ENCODE assay signal across 14 cellular contexts in the genomic region with DNA sequence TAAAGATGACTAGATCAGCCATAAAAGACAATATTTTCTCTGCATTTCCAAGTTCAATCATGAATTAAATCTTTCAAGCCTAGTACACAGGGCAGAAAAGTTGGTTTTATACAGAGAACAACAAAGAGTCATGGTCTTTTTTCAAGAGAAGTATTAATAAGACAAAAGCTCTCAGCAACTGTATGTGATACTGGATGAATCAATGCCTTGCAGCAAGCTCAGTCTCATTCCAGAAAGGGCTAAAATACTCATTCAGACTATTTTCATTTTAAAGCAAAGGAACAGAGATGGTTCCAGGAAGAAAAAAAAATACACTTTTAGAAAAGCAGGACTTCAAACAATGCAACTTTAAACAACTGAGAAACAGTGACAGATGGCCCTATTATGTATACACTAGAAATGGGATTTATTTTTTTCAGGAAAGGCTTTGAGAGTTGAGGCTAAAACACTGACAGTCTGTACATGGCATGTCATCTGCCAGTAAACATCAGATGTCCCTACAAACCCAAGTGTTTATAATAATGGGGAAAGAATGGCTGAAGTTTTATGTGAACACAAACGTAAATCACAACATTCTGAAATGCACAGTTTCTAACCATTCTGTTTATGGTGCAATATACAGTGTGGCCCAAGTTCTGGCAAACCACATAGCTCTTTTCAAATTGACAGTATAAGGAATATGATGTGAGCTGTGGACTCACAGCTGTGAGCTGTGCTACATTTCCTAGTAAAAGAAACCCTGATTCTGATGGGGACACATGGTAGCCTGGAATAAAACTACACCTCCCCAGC.
DNase-seq lines count a peak whose midpoint lies in the region; ATAC-seq and TF ChIP-seq lines count a peak whose summit lies in the region.
"Had no signal": no experiment of that assay in that cellular context is flagged by ENCODE, and none has a peak within 500 bp of the region (broad histone marks: within the 10 kb centered on the region; RNA-seq: fewer than 3 reads in every experiment).

No MANE protein-coding gene starts in this region.

- H3K36me3 ChIP-seq in PC-3 (ENCODE audit: low read depth, low read length) (no peaks in the 10 kb centered on the region), gastrocnemius medialis (no peaks in the 10 kb centered on the region)

- no peaks in the 10 kb centered on the region for H3K9me3 Mint-ChIP-seq in H9
- H3K9me3 Mint-ChIP-seq in CD4-positive, alpha-beta T cell, result no peaks in the 10 kb centered on the region
- H3K9me3 Mint-ChIP-seq: activated naive CD8-positive, alpha-beta T cell treated with anti-CD3 and anti-CD28 coated beads, Interleukin-2, amount 10 ng/mL, durations not matched to agents 7 days and 5 days had no signal

- no peak for DNase-seq in H9
- no peak for DNase-seq in PC-3
- DNase-seq in fibroblast of villous mesenchyme (ENCODE audit: low read depth), result peak; percentile 54
- no peak for DNase-seq in gastrocnemius medialis
- DNase-seq in NOMO-1 treated with dmso at 0.1 percent for 144 hours (lab: John Stamatoyannopoulos, UW; ENCODE audit: unreplicated experiment), result no peak
- no peak for DNase-seq in AG08395 (ENCODE audit: low spot score)
- no peak for DNase-seq in CD4-positive, alpha-beta T cell
- DNase-seq: activated naive CD8-positive, alpha-beta T cell treated with anti-CD3 and anti-CD28 coated beads, Interleukin-2, amount 10 ng/mL, durations not matched to agents 7 days and 5 days; CD4-positive, CD25-positive, alpha-beta regulatory T cell; NCI-H1417 treated with DMSO at 0.1 percent for 48 hours; stimulated activated CD4-positive, alpha-beta T cell treated with anti-CD3 and anti-CD28 coated beads, Interleukin-4, amount 100 ng/mL, for 1 hour; stimulated activated naive CD4-positive, alpha-beta T cell had no signal

- H2BK5ac ChIP-seq in H9 (ENCODE audit: insufficient read length, low read length), result no peak overlapping the region

- no peak overlapping the region for H3K4me3 ChIP-seq in PC-3 (ENCODE audit: low read length)
- H3K4me3 ChIP-seq in fibroblast of villous mesenchyme (ENCODE audit: low read depth, low read length), result no peak overlapping the region
- H3K4me3 ChIP-seq in gastrocnemius medialis, result no peak overlapping the region

- H3F3A ChIP-seq in PC-3 (ENCODE audit: low read length, unreplicated experiment), result no peaks in the 10 kb centered on the region

- POLR2A ChIA-PET in PC-3 (lab: Charles Lee; ENCODE audit: unreplicated experiment), result interaction anchor here (0.5 to 0.6 kb wide), 2 partner anchors 46 to 48 kb away, joined by 4 to 5 read pairs; no protein-coding TSS in a partner anchor
- POLR2A ChIA-PET in CD4-positive, alpha-beta T cell (lab: Charles Lee), result no interaction called here

- peaks cover 63 to 70% of the 10 kb centered on the region in 2 experiments for H3K4me1 Mint-ChIP-seq in H9
- H3K4me1 Mint-ChIP-seq in CD4-positive, alpha-beta T cell (ENCODE audit: low read depth), result no peaks in the 10 kb centered on the region
- H3K4me1 Mint-ChIP-seq: CD4-positive, CD25-positive, alpha-beta regulatory T cell had no signal

- H2AK5ac ChIP-seq in H9 (ENCODE audit: insufficient read length, low read length), result no peak overlapping the region

- H3K4me1 ChIP-seq in H9 (ENCODE audit: insufficient read depth, low read length) (peaks cover 10% of the 10 kb centered on the region; the same call in 1 of the 2 replicates), PC-3 (ENCODE audit: insufficient read depth, low read length) (peaks cover 38% of the 10 kb centered on the region), gastrocnemius medialis (peaks cover 60% of the 10 kb centered on the region in 2 donors)

- no peaks in the 10 kb centered on the region; the same call in 1 of the 2 replicates for H3K27me3 Mint-ChIP-seq in H9 (ENCODE audit: low read depth)
- H3K27me3 Mint-ChIP-seq in CD4-positive, alpha-beta T cell, result no peaks in the 10 kb centered on the region
- H3K27me3 Mint-ChIP-seq: progenitor cell of endocrine pancreas had no signal

- H3K27me3 ChIP-seq in H9 (ENCODE audit: insufficient read depth, low read length) (no peaks in the 10 kb centered on the region), PC-3 (ENCODE audit: low read length) (no peaks in the 10 kb centered on the region), gastrocnemius medialis (no peaks in the 10 kb centered on the region)
- H3K27me3 ChIP-seq in CD4-positive, alpha-beta T cell (ENCODE audit: control insufficient read depth, insufficient read depth, low read length), result no peaks in the 10 kb centered on the region

- no peak overlapping the region for H4K91ac ChIP-seq in H9 (ENCODE audit: insufficient read length, low read depth, low read length)

- in situ Hi-C loops in gastrocnemius medialis (cut with MboI; ENCODE audit: low sequenced_read_pairs in 4 of 4), result no loop called here

- H4K5ac ChIP-seq in H9 (ENCODE audit: insufficient read length, low read depth, low read length), result no peak overlapping the region

- peak overlapping the region in 2 of 3 experiments; percentile 30 to 85; a peak in 3 of 7 replicates for H3K27ac Mint-ChIP-seq in H9
- H3K27ac Mint-ChIP-seq in CD4-positive, alpha-beta T cell, result no peak overlapping the region
- H3K27ac Mint-ChIP-seq: activated naive CD8-positive, alpha-beta T cell treated with anti-CD3 and anti-CD28 coated beads, Interleukin-2, amount 10 ng/mL, durations not matched to agents 7 days and 5 days; CD4-positive, CD25-positive, alpha-beta regulatory T cell had no signal

- H3K79me2 ChIP-seq in H9 (ENCODE audit: insufficient read depth, low read length) (peaks cover 14% of the 10 kb centered on the region; the same call in 1 of the 2 replicates), PC-3 (ENCODE audit: low read length) (peaks cover 48% of the 10 kb centered on the region)

- no peak overlapping the region for H2BK12ac ChIP-seq in H9 (ENCODE audit: insufficient read length, low read depth, low read length)

- no peaks in the 10 kb centered on the region for H3K9me2 ChIP-seq in PC-3 (replicated peaks; ENCODE audit: low read length)

- peaks cover under 1% of the 10 kb centered on the region for H3K79me1 ChIP-seq in H9 (ENCODE audit: insufficient read depth, low read depth, low read length, poor library complexity, severe bottlenecking)

- H3K14ac ChIP-seq in H9 (ENCODE audit: insufficient read depth, low read length), result no peak overlapping the region

- no peak overlapping the region for H3K4me2 ChIP-seq in H9 (ENCODE audit: insufficient read depth, insufficient read length, low read length)
- H3K4me2 ChIP-seq in PC-3 (ENCODE audit: low read length), result peak overlapping the region; percentile 4; the same call in 1 of the 2 replicates

- no peak overlapping the region for H3K4me3 Mint-ChIP-seq in H9
- no peak overlapping the region for H3K4me3 Mint-ChIP-seq in CD4-positive, alpha-beta T cell
- H3K4me3 Mint-ChIP-seq: activated naive CD8-positive, alpha-beta T cell treated with anti-CD3 and anti-CD28 coated beads, Interleukin-2, amount 10 ng/mL, durations not matched to agents 7 days and 5 days; CD4-positive, CD25-positive, alpha-beta regulatory T cell had no signal

- H3K18ac ChIP-seq in H9 (ENCODE audit: insufficient read length, low read depth, low read length), result no peak overlapping the region

- no peaks in the 10 kb centered on the region for H3K23me2 ChIP-seq in H9 (ENCODE audit: insufficient read length, low read depth, low read length, poor library complexity, severe bottlenecking)

- no peak overlapping the region for H2BK20ac ChIP-seq in H9 (ENCODE audit: low read depth, low read length, poor library complexity, severe bottlenecking)

- TF ChIP-seq POLR2A in gastrocnemius medialis (IDR thresholded peaks at IDR 0.05), result no peak

- H3K9me3 ChIP-seq in H9 (ENCODE audit: control insufficient read depth, low read depth, low read length) (no peaks in the 10 kb centered on the region), PC-3 (ENCODE audit: low read length) (no peaks in the 10 kb centered on the region), gastrocnemius medialis (no peaks in the 10 kb centered on the region)
- H3K9me3 ChIP-seq in CD4-positive, alpha-beta T cell (ENCODE audit: control insufficient read depth, low read length), result no peaks in the 10 kb centered on the region

- no peak overlapping the region for H3K23ac ChIP-seq in H9 (ENCODE audit: insufficient read length, low read depth, low read length)

- intact Hi-C loops in PC-3 (cut with micrococcal nuclease) (loop anchor here (1.0 kb wide), 2 partner anchors 48 to 120 kb away; no protein-coding TSS in a partner anchor), gastrocnemius medialis (cut with DNase I; ENCODE audit: low total_unique reads) (loop anchor here (5.0 kb wide), 1 partner anchor 45 kb away; no protein-coding TSS in a partner anchor)
- intact Hi-C loops in CD4-positive, alpha-beta T cell (cut with DNase I, micrococcal nuclease), result no loop called here

- no peak overlapping the region for H2BK120ac ChIP-seq in H9 (ENCODE audit: low read depth, low read length, poor library complexity, severe bottlenecking)

- no TSS peak for BruUV-seq in PC-3 (replicated peaks; lab: Mats Ljungman, UMichigan)

- CTCF ChIA-PET in PC-3 (lab: Charles Lee), result interaction anchor here (0.6 to 1.6 kb wide), 8 partner anchors 44 to 132 kb away, joined by 3 to 6 read pairs (median 4); no protein-coding TSS in a partner anchor
- CTCF ChIA-PET in CD4-positive, alpha-beta T cell (lab: Charles Lee), result interaction anchor here (0.6 kb wide), 1 partner anchor 526 kb away, joined by 3 read pairs; no protein-coding TSS in a partner anchor

- no peak overlapping the region for H3K56ac ChIP-seq in H9 (ENCODE audit: insufficient read length, low read depth, low read length)

- H3K4ac ChIP-seq in H9 (ENCODE audit: low read depth, low read length), result no peak overlapping the region

- H2AFZ ChIP-seq in H9 (ENCODE audit: low read length) (no peak overlapping the region), PC-3 (ENCODE audit: low read length) (no peak overlapping the region; the same call in 1 of the 2 replicates)

- H2BK15ac ChIP-seq in H9 (ENCODE audit: low read depth, low read length), result no peak overlapping the region

- no peak overlapping the region for H3K27ac ChIP-seq in H9 (ENCODE audit: insufficient read length, low read depth, low read length)
- no peak overlapping the region for H3K27ac ChIP-seq in PC-3 (ENCODE audit: low read length)
- peak overlapping the region in 3 of 4 donors; percentile 11 to 48 (median 45) for H3K27ac ChIP-seq in gastrocnemius medialis
- no peak overlapping the region for H3K27ac ChIP-seq in CD4-positive, alpha-beta T cell (ENCODE audit: low read depth, low read length)

- ATAC-seq in PC-3, result peak; percentile 25
- no peak for ATAC-seq in gastrocnemius medialis
- no peak for ATAC-seq in HG02642 (IDR thresholded peaks at IDR 0.05; ENCODE audit: poor library complexity, unreplicated experiment)
- ATAC-seq in CD4-positive, alpha-beta T cell (ENCODE audit: poor library complexity), result no peak

- H3K9ac ChIP-seq in H9 (ENCODE audit: extremely low read depth, insufficient read length, low read length), result no peak overlapping the region
- H3K9ac ChIP-seq in PC-3 (ENCODE audit: low read length), result no peak overlapping the region

- H3K36me3 Mint-ChIP-seq in H9 (ENCODE audit: insufficient read depth in 1 of 3, low read depth in 3 of 3), result peaks cover 0 to 3% (median 0%) of the 10 kb centered on the region in 3 experiments; a peak in 2 of 7 replicates
- H3K36me3 Mint-ChIP-seq in CD4-positive, alpha-beta T cell (ENCODE audit: low read depth), result no peaks in the 10 kb centered on the region
- H3K36me3 Mint-ChIP-seq: activated naive CD8-positive, alpha-beta T cell treated with anti-CD3 and anti-CD28 coated beads, Interleukin-2, amount 10 ng/mL, durations not matched to agents 7 days and 5 days; CD4-positive, CD25-positive, alpha-beta regulatory T cell had no signal

- no peak for TF ChIP-seq CTCF in H9 (conservative IDR thresholded peaks at IDR 0.05)
- TF ChIP-seq CTCF in PC-3 (conservative IDR thresholded peaks at IDR 0.05; ENCODE audit: low read depth, low read length), result no peak
- no peak for TF ChIP-seq CTCF in fibroblast of villous mesenchyme (IDR thresholded peaks at IDR 0.05; ENCODE audit: insufficient read depth, low read depth, low read length)
- TF ChIP-seq CTCF in gastrocnemius medialis (IDR thresholded peaks at IDR 0.05 in 4 of 5, conservative IDR thresholded peaks at IDR 0.05 in 1 of 5), result no peak
- TF ChIP-seq CTCF in CD4-positive, alpha-beta T cell (IDR thresholded peaks at IDR 0.05), result no peak

- no peaks in the 10 kb centered on the region for H4K20me1 ChIP-seq in H9 (ENCODE audit: control insufficient read depth, insufficient read depth, insufficient read length)
- no peaks in the 10 kb centered on the region for H4K20me1 ChIP-seq in PC-3 (ENCODE audit: low read length)

- no CpG with 5 or more reads among the region's 1 CpG for WGBS in H9 (ENCODE audit: extremely low coverage, insufficient read length, low lambda C conversion rate)

- H4K8ac ChIP-seq in H9 (replicated peaks; ENCODE audit: insufficient read length, low read depth, low read length), result no peak overlapping the region

- no peak overlapping the region for H3T11ph ChIP-seq in H9 (ENCODE audit: low read length)

Comparison
In these comparisons a context has a peak if more than half of its experiments do, and no peak if none do; other contexts are left out.
1. H3K27ac ChIP-seq: peak in gastrocnemius medialis (3 of 4); none in H9 (single experiment), PC-3 (single experiment) and CD4-positive, alpha-beta T cell (single experiment).
2. intact Hi-C loops: an anchor here in PC-3 (1.0 kb wide) and gastrocnemius medialis (5.0 kb wide); none called in CD4-positive, alpha-beta T cell.